Comparison of ENCODE assay signal across 1 cellular context in genomic region chr5:82448374-82448773, GRCh38.
A peak's percentile ranks its signal among the peaks of the same experiment; 100 is the strongest.
TF ChIP-seq lines count a peak whose summit lies in the region.

No MANE protein-coding gene starts in this region.

TF ChIP-seq in HepG2, 621 proteins besides CTCF, POLR2A, EP300 and RAD21 (continued from another document):
- peak; percentile 76 for TF ChIP-seq PAXIP1 (CRISPR knock-in tag; conservative IDR thresholded peaks at IDR 0.05)
TF ChIP-seq in HepG2: peak in this region for 16.
